In the genomic region with DNA sequence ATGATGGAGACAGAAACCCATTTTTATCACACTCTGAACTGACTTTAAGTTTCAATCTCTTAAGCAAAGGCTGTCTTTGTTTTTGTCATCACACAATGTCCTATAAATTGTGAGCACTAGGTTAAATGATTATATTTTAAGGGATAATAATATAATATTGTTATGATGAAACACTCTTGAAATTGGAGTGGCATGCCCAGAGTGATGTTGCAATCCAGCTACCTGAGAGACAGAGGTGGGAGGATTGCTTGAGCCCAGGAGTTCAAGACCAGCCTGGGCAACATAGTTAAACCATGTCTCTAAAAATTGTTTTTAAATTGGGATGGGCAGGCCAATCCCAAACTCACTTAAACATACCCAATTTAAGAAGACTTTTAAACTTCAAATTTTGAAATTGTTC, we compare ENCODE assay signal across 36 cellular contexts.
DNase-seq lines count a peak whose midpoint lies in the region; ATAC-seq, FAIRE-seq and TF ChIP-seq lines count a peak whose summit lies in the region.
"Had no signal": no experiment of that assay in that cellular context is flagged by ENCODE, and none has a peak within 500 bp of the region (broad histone marks: within the 10 kb centered on the region; RNA-seq: fewer than 3 reads in every experiment).

No MANE protein-coding gene starts in this region.

- TF ChIP-seq POLR2A in HepG2 (IDR thresholded peaks at IDR 0.05; ENCODE audit: insufficient read depth in 1 of 2, low read depth in 2 of 2, low read length in 2 of 2), result no peak
- no peak for TF ChIP-seq POLR2A in right lobe of liver (IDR thresholded peaks at IDR 0.05)
- TF ChIP-seq POLR2A in HCT116 (IDR thresholded peaks at IDR 0.05; ENCODE audit: borderline replicate concordance, extremely low read depth, insufficient read depth, insufficient read length), result no peak
- TF ChIP-seq POLR2A in K562 (conservative IDR thresholded peaks at IDR 0.05), result no peak

- H3K9me3 ChIP-seq in HepG2 (ENCODE audit: low read length), result no peaks in the 10 kb centered on the region
- no peaks in the 10 kb centered on the region for H3K9me3 ChIP-seq in right lobe of liver
- H3K9me3 ChIP-seq in HCT116 (ENCODE audit: control insufficient read depth in 1 of 2, insufficient read depth in 1 of 2, low read depth in 1 of 2, low read length in 2 of 2), result no peaks in the 10 kb centered on the region
- H3K9me3 ChIP-seq in K562 (replicated peaks; ENCODE audit: control insufficient read depth, insufficient read depth, low read depth, low read length), result no peaks in the 10 kb centered on the region
- no peaks in the 10 kb centered on the region for H3K9me3 ChIP-seq in right atrium auricular region
- H3K9me3 ChIP-seq: A549, BE2C, BLaER1, Caco-2 had no signal

- no peak for TF ChIP-seq RAD21 in HepG2 (CRISPR knock-in tag; IDR thresholded peaks at IDR 0.05)
- no peak for TF ChIP-seq RAD21 in HCT116 (IDR thresholded peaks at IDR 0.05; ENCODE audit: low read depth)
- TF ChIP-seq RAD21 in K562 (CRISPR knock-in tag; conservative IDR thresholded peaks at IDR 0.05 in 1 of 2, IDR thresholded peaks at IDR 0.05 in 1 of 2), result no peak

- CTCF ChIA-PET in HepG2 (lab: Yijun Ruan, JAX; ENCODE audit: low intra/inter-chr PET ratio, low total read pairs) (no interaction called here), HCT116 (lab: Charles Lee) (no interaction called here), K562 (lab: Yijun Ruan, JAX; ENCODE audit: low intra/inter-chr PET ratio) (no interaction called here)
- CTCF ChIA-PET in activated CD8-positive, alpha-beta T cell treated with anti-CD3 and anti-CD28 coated beads, Interleukin-2, amount 10 ng/mL, durations not matched to agents 7 days and 5 days (lab: Charles Lee), result no interaction called here

- DNase-seq in HepG2 (ENCODE audit: low spot score) (no peak), right lobe of liver (no peak), HCT116 (ENCODE audit: low read depth, low spot score) (no peak), K562 (ENCODE audit: extremely low read depth in 1 of 4, low spot score in 3 of 4) (no peak), progenitor cell of endocrine pancreas (ENCODE audit: low spot score, unreplicated experiment) (no peak), right atrium auricular region (ENCODE audit: low spot score) (no peak)
- no peak for DNase-seq in activated CD8-positive, alpha-beta T cell treated with anti-CD3 and anti-CD28 coated beads, Interleukin-2, amount 10 ng/mL, durations not matched to agents 7 days and 5 days
- DNase-seq: 8988T; ACHN; AML-193; BE2C; C1 segment of cervical spinal cord; Caco-2; Calu3; CD4-positive, alpha-beta memory T cell; CD4-positive, alpha-beta T cell; CD4-positive, CD25-positive, alpha-beta regulatory T cell; CD8-positive, alpha-beta memory T cell; CD8-positive, alpha-beta T cell; COR-L47; DMS 273 treated with DMSO at 0.1 percent for 48 hours; DMS153; DMS79; DMS79 treated with DMSO at 0.1 percent for 48 hours; DND-41; EL had no signal

- ATAC-seq in HepG2 (no peak), right lobe of liver (no peak), HCT116 (no peak), K562 (no peak), HG03097 (IDR thresholded peaks at IDR 0.05; ENCODE audit: low FRiP score, unreplicated experiment) (no peak)
- no peak for ATAC-seq in activated CD8-positive, alpha-beta T cell treated with anti-CD3 and anti-CD28 coated beads, Interleukin-2, amount 10 ng/mL, durations not matched to agents 7 days and 5 days
- ATAC-seq: A549; CD8-positive, alpha-beta T cell had no signal

- H3K4me3 Mint-ChIP-seq in progenitor cell of endocrine pancreas (ENCODE audit: low read depth), result no peak overlapping the region
- H3K4me3 Mint-ChIP-seq in activated CD8-positive, alpha-beta T cell treated with anti-CD3 and anti-CD28 coated beads, Interleukin-2, amount 10 ng/mL, durations not matched to agents 7 days and 5 days, result no peak overlapping the region
- H3K4me3 Mint-ChIP-seq: B cell; CD14-positive monocyte; CD4-positive, alpha-beta memory T cell; CD4-positive, alpha-beta T cell; CD4-positive, CD25-positive, alpha-beta regulatory T cell; CD8-positive, alpha-beta memory T cell; CD8-positive, alpha-beta T cell had no signal

- H3K27ac ChIP-seq in HepG2 (ENCODE audit: extremely low read length, insufficient read depth, low read length), result no peak overlapping the region
- no peak overlapping the region for H3K27ac ChIP-seq in right lobe of liver
- H3K27ac ChIP-seq in HCT116 (ENCODE audit: low read depth, low read length), result no peak overlapping the region
- no peak overlapping the region for H3K27ac ChIP-seq in K562 (ENCODE audit: extremely low read depth, low read depth, low read length)
- H3K27ac ChIP-seq in right atrium auricular region, result no peak overlapping the region
- H3K27ac ChIP-seq: 22Rv1; A549; BLaER1; BLaER1 treated with 17β-estradiol and CSF1 and Interleukin-3, amounts not matched to agents 10 nM and 100 nM; C4-2B had no signal

- H3K4me1 ChIP-seq in HepG2 (ENCODE audit: insufficient read depth, low read length) (peaks cover 11% of the 10 kb centered on the region), right lobe of liver (peaks cover 0 to 7% (median 0%) of the 10 kb centered on the region in 4 donors), HCT116 (ENCODE audit: control insufficient read depth in 1 of 2, insufficient read depth in 2 of 2, low read length in 2 of 2) (no peaks in the 10 kb centered on the region), K562 (replicated peaks in 1 of 2; ENCODE audit: control insufficient read depth in 2 of 2, insufficient read depth in 2 of 2, low read length in 2 of 2) (peaks cover 0 to 20% of the 10 kb centered on the region in 2 experiments; a peak in 3 of 5 replicates), right atrium auricular region (peaks cover 0 to 25% of the 10 kb centered on the region in 2 donors)
- H3K4me1 ChIP-seq: A549, BE2C, BLaER1, Caco-2 had no signal

- BruUV-seq in HepG2 (replicated peaks; lab: Mats Ljungman, UMichigan) (no TSS peak), HCT116 (replicated peaks; lab: Mats Ljungman, UMichigan) (no TSS peak), K562 (replicated peaks; lab: Mats Ljungman, UMichigan) (no TSS peak)

- H3K4me2 ChIP-seq in HepG2 (ENCODE audit: low read depth, low read length) (no peak overlapping the region), HCT116 (ENCODE audit: low read length) (no peak overlapping the region), K562 (ENCODE audit: insufficient read depth, low read length) (no peak overlapping the region)
- H3K4me2 ChIP-seq: A549; BLaER1; BLaER1 treated with 17β-estradiol and CSF1 and Interleukin-3, amounts not matched to agents 10 nM and 100 nM had no signal

- no peaks in the 10 kb centered on the region for H3K27me3 Mint-ChIP-seq in progenitor cell of endocrine pancreas
- H3K27me3 Mint-ChIP-seq in activated CD8-positive, alpha-beta T cell treated with anti-CD3 and anti-CD28 coated beads, Interleukin-2, amount 10 ng/mL, durations not matched to agents 7 days and 5 days (ENCODE audit: low read depth), result peaks cover 2% of the 10 kb centered on the region
- H3K27me3 Mint-ChIP-seq: CD4-positive, alpha-beta T cell; CD4-positive, CD25-positive, alpha-beta regulatory T cell had no signal

- TF ChIP-seq CTCF in HepG2 (CRISPR knock-in tag; IDR thresholded peaks at IDR 0.05) (no peak), right lobe of liver (IDR thresholded peaks at IDR 0.05) (no peak), HCT116 (IDR thresholded peaks at IDR 0.05 in 2 of 3, conservative IDR thresholded peaks at IDR 0.05 in 1 of 3; ENCODE audit: borderline replicate concordance in 1 of 3, insufficient read depth in 1 of 3, low read depth in 2 of 3, low read length in 2 of 3) (no peak), K562 (IDR thresholded peaks at IDR 0.05 in 2 of 3, conservative IDR thresholded peaks at IDR 0.05 in 1 of 3; ENCODE audit: insufficient read depth in 2 of 3, low read depth in 1 of 3, low read length in 3 of 3) (no peak), progenitor cell of endocrine pancreas (IDR thresholded peaks at IDR 0.05; ENCODE audit: unreplicated experiment) (no peak), right atrium auricular region (IDR thresholded peaks at IDR 0.05) (no peak)

- FAIRE-seq in HepG2 (lab: Jason Lieb, UNC) (no peak), K562 (lab: Jason Lieb, UNC) (no peak)
- FAIRE-seq: A204.1, A549, D721Med had no signal

- H3K4me3 ChIP-seq in HepG2 (replicated peaks in 1 of 3; ENCODE audit: insufficient read depth in 1 of 3, low read depth in 2 of 3, low read length in 3 of 3) (no peak overlapping the region), right lobe of liver (no peak overlapping the region), HCT116 (replicated peaks in 1 of 2; ENCODE audit: low read depth in 1 of 2, low read length in 2 of 2) (no peak overlapping the region), K562 (no peak overlapping the region), right atrium auricular region (no peak overlapping the region)
- H3K4me3 ChIP-seq: A549; BLaER1; BLaER1 treated with 17β-estradiol and CSF1 and Interleukin-3, amounts not matched to agents 10 nM and 100 nM had no signal

- H2AFZ ChIP-seq in HepG2 (ENCODE audit: low read length) (no peak overlapping the region), HCT116 (ENCODE audit: low read depth, low read length, poor library complexity, severe bottlenecking) (no peak overlapping the region), K562 (ENCODE audit: low read depth, low read length) (no peak overlapping the region; the same call in 1 of the 2 replicates)

- peaks cover 1% of the 10 kb centered on the region for H3K4me1 Mint-ChIP-seq in progenitor cell of endocrine pancreas (ENCODE audit: low read depth)
- H3K4me1 Mint-ChIP-seq in activated CD8-positive, alpha-beta T cell treated with anti-CD3 and anti-CD28 coated beads, Interleukin-2, amount 10 ng/mL, durations not matched to agents 7 days and 5 days (ENCODE audit: low read depth), result no peaks in the 10 kb centered on the region
- H3K4me1 Mint-ChIP-seq: B cell; CD14-positive monocyte; CD4-positive, alpha-beta memory T cell; CD4-positive, CD25-positive, alpha-beta regulatory T cell; CD8-positive, alpha-beta memory T cell had no signal

- no peaks in the 10 kb centered on the region for H3K27me3 ChIP-seq in HepG2 (ENCODE audit: control insufficient read depth in 1 of 2, insufficient read depth in 2 of 2, low read length in 2 of 2)
- no peaks in the 10 kb centered on the region for H3K27me3 ChIP-seq in right lobe of liver
- no peaks in the 10 kb centered on the region for H3K27me3 ChIP-seq in HCT116 (ENCODE audit: insufficient read depth, low read length)
- H3K27me3 ChIP-seq in K562 (ENCODE audit: control insufficient read depth in 2 of 2, insufficient read depth in 2 of 2, low read length in 2 of 2), result no peaks in the 10 kb centered on the region
- H3K27me3 ChIP-seq in right atrium auricular region, result no peaks in the 10 kb centered on the region
- H3K27me3 ChIP-seq: BE2C; BLaER1; BLaER1 treated with 17β-estradiol and CSF1 and Interleukin-3, amounts not matched to agents 10 nM and 100 nM had no signal

- H3K9me3 Mint-ChIP-seq in progenitor cell of endocrine pancreas (ENCODE audit: low read depth), result no peaks in the 10 kb centered on the region
- H3K9me3 Mint-ChIP-seq in activated CD8-positive, alpha-beta T cell treated with anti-CD3 and anti-CD28 coated beads, Interleukin-2, amount 10 ng/mL, durations not matched to agents 7 days and 5 days (ENCODE audit: insufficient read depth), result no peaks in the 10 kb centered on the region
- H3K9me3 Mint-ChIP-seq: CD4-positive, alpha-beta T cell; CD8-positive, alpha-beta T cell had no signal

- H4K20me1 ChIP-seq in HepG2 (ENCODE audit: insufficient read depth, low read length), result no peaks in the 10 kb centered on the region
- no peaks in the 10 kb centered on the region for H4K20me1 ChIP-seq in HCT116 (ENCODE audit: insufficient read depth)
- H4K20me1 ChIP-seq in K562 (replicated peaks; ENCODE audit: control insufficient read depth, insufficient read depth, low read length), result no peaks in the 10 kb centered on the region
- H4K20me1 ChIP-seq: BLaER1; BLaER1 treated with 17β-estradiol and CSF1 and Interleukin-3, amounts not matched to agents 10 nM and 100 nM had no signal

- H3K79me2 ChIP-seq in HepG2 (ENCODE audit: insufficient read depth, low read length), result no peaks in the 10 kb centered on the region
- H3K79me2 ChIP-seq in HCT116 (ENCODE audit: insufficient read depth, low read length), result no peaks in the 10 kb centered on the region
- H3K79me2 ChIP-seq in K562 (ENCODE audit: control insufficient read depth, insufficient read depth, low read length), result no peaks in the 10 kb centered on the region

- no peaks in the 10 kb centered on the region for H3K9me2 ChIP-seq in HCT116 (ENCODE audit: insufficient read depth)

- H3K27ac Mint-ChIP-seq in progenitor cell of endocrine pancreas, result peak overlapping the region; percentile 68
- H3K27ac Mint-ChIP-seq in activated CD8-positive, alpha-beta T cell treated with anti-CD3 and anti-CD28 coated beads, Interleukin-2, amount 10 ng/mL, durations not matched to agents 7 days and 5 days, result no peak overlapping the region
- H3K27ac Mint-ChIP-seq: B cell; CD14-positive monocyte; CD4-positive, alpha-beta memory T cell; CD4-positive, alpha-beta T cell; CD4-positive, CD25-positive, alpha-beta regulatory T cell; CD8-positive, alpha-beta memory T cell; CD8-positive, alpha-beta T cell had no signal

- H3K9me1 ChIP-seq in K562 (ENCODE audit: control insufficient read depth, insufficient read depth, low read length), result no peaks in the 10 kb centered on the region

- H3K9ac ChIP-seq in HepG2 (ENCODE audit: insufficient read depth, low read depth, low read length) (no peak overlapping the region), HCT116 (ENCODE audit: low read length) (no peak overlapping the region), K562 (ENCODE audit: insufficient read depth in 1 of 2, low read depth in 2 of 2, low read length in 2 of 2) (no peak overlapping the region)
- H3K9ac ChIP-seq: BLaER1; BLaER1 treated with 17β-estradiol and CSF1 and Interleukin-3, amounts not matched to agents 10 nM and 100 nM had no signal

- H3K36me3 ChIP-seq in HepG2 (replicated peaks in 1 of 2; ENCODE audit: control insufficient read depth in 1 of 2, insufficient read depth in 2 of 2, low read length in 2 of 2) (no peaks in the 10 kb centered on the region), right lobe of liver (no peaks in the 10 kb centered on the region), HCT116 (ENCODE audit: control insufficient read depth in 1 of 2, insufficient read depth in 2 of 2, low read length in 2 of 2) (no peaks in the 10 kb centered on the region), K562 (ENCODE audit: control insufficient read depth, insufficient read depth, low read length) (no peaks in the 10 kb centered on the region), right atrium auricular region (no peaks in the 10 kb centered on the region)
- H3K36me3 ChIP-seq: BE2C; BLaER1; BLaER1 treated with 17β-estradiol and CSF1 and Interleukin-3, amounts not matched to agents 10 nM and 100 nM had no signal

- RAD21 ChIA-PET in HCT116 (lab: Charles Lee; ENCODE audit: low non-redundant PET in 1 of 2, low total read pairs in 2 of 2, uncharacterized antibody in 2 of 2, unreplicated experiment in 2 of 2), result no interaction called here

- in situ Hi-C loops in HepG2 (cut with HindIII; ENCODE audit: extremely low pct_ligation_motif_present, low pct_unique_long_range_greater_than_20kb), result no loop called here
- in situ Hi-C loops in K562 (cut with MboI), result no loop called here

- intact Hi-C loops in HepG2 (cut with micrococcal nuclease; ENCODE audit: unreplicated experiment), result no loop called here
- intact Hi-C loops in right lobe of liver (cut with DNase I), result no loop called here
- intact Hi-C loops in HCT116 (cut with micrococcal nuclease), result no loop called here
- intact Hi-C loops in K562 (cut with micrococcal nuclease), result no loop called here

- POLR2A ChIA-PET in HepG2 (lab: Yijun Ruan, JAX), result no interaction called here
- POLR2A ChIA-PET in HCT116 (lab: Charles Lee), result no interaction called here
- POLR2A ChIA-PET in K562 (lab: Yijun Ruan, JAX), result interaction anchor here (0.8 to 1.5 kb wide), 2 partner anchors 9 to 10 kb away, joined by 3 to 5 read pairs; no protein-coding TSS in a partner anchor
- POLR2A ChIA-PET in activated CD8-positive, alpha-beta T cell treated with anti-CD3 and anti-CD28 coated beads, Interleukin-2, amount 10 ng/mL, durations not matched to agents 7 days and 5 days (lab: Charles Lee), result no interaction called here

- no peaks in the 10 kb centered on the region for H3K36me3 Mint-ChIP-seq in progenitor cell of endocrine pancreas (ENCODE audit: insufficient read depth)
- H3K36me3 Mint-ChIP-seq in activated CD8-positive, alpha-beta T cell treated with anti-CD3 and anti-CD28 coated beads, Interleukin-2, amount 10 ng/mL, durations not matched to agents 7 days and 5 days (ENCODE audit: low read depth), result no peaks in the 10 kb centered on the region
- H3K36me3 Mint-ChIP-seq: CD14-positive monocyte; CD4-positive, alpha-beta memory T cell; CD4-positive, CD25-positive, alpha-beta regulatory T cell; CD8-positive, alpha-beta memory T cell; CD8-positive, alpha-beta T cell had no signal

- TF ChIP-seq EP300 in HepG2 (IDR thresholded peaks at IDR 0.05; ENCODE audit: low read depth in 2 of 2, low read length in 2 of 2) (no peak), HepG2 (CRISPR knock-in tag; IDR thresholded peaks at IDR 0.05; ENCODE audit: borderline replicate concordance) (no peak), K562 (IDR thresholded peaks at IDR 0.05; ENCODE audit: low read length) (no peak)
